22 cellular contexts compared by ENCODE assay signal in genomic region chr7:129468547-129468946, GRCh38. TPM values are rescaled to one million over a fixed set of nuclear protein-coding genes. Genes with fewer than 3 reads are reported as not detected.
DNase-seq lines count a peak whose midpoint lies in the region; ATAC-seq, FAIRE-seq and TF ChIP-seq lines count a peak whose summit lies in the region.
"Had no signal": no experiment of that assay in that cellular context is flagged by ENCODE, and none has a peak within 500 bp of the region (broad histone marks: within the 10 kb centered on the region; RNA-seq: fewer than 3 reads in every experiment).

No MANE protein-coding gene starts in this region.

- H3K27ac Mint-ChIP-seq in activated T-cell treated with anti-CD3 and anti-CD28 coated beads, Interleukin-2, amount 50 U/mL, for 24 hours = peak overlapping the region; percentile 37
- 0 out of 2 replicates have a peak overlapping the region, but pooled peaks have one; percentile 59 for H3K27ac Mint-ChIP-seq in GM23338

- no peak for DNase-seq in activated T-cell treated with anti-CD3 and anti-CD28 coated beads, Interleukin-2, amount 50 U/mL, for 24 hours
- no peak for DNase-seq in activated T-cell treated with anti-CD3 and anti-CD28 coated beads for 4 hours
- DNase-seq in GM23338 (ENCODE audit: low spot score) = no peak
- peak; percentile 35 for DNase-seq in small intestine
- DNase-seq in osteoblast (ENCODE audit: insufficient read length, low spot score, missing footprints) = no peak
- no peak for DNase-seq in NCI-H1694 (lab: John Stamatoyannopoulos, UW)
- DNase-seq in RKO (ENCODE audit: low spot score) = no peak
- DNase-seq: activated CD8-positive, alpha-beta memory T cell treated with anti-CD3 and anti-CD28 coated beads for 24 hours; kidney; NCI-H2081; NCI-H510A treated with DMSO at 0.1 percent for 48 hours; SHP77 treated with DMSO at 0.1 percent for 48 hours; spleen; substantia nigra had no signal

- no peak for TF ChIP-seq CTCF in GM23338 (conservative IDR thresholded peaks at IDR 0.05; ENCODE audit: low read depth in 2 of 2)
- TF ChIP-seq CTCF in osteoblast (IDR thresholded peaks at IDR 0.05; ENCODE audit: extremely low read depth, low read depth, low read length) = no peak

- H3K36me3 ChIP-seq in GM23338 (ENCODE audit: insufficient read depth) (peaks cover 11% of the 10 kb centered on the region; the same call in 1 of the 2 replicates), endocrine pancreas (ENCODE audit: control insufficient read depth, insufficient read depth, low read length) (no peaks in the 10 kb centered on the region), small intestine (ENCODE audit: control insufficient read depth in 2 of 2, insufficient read depth in 2 of 2, low read length in 2 of 2) (no peaks in the 10 kb centered on the region), osteoblast (ENCODE audit: insufficient read depth, low read length) (peaks cover 6% of the 10 kb centered on the region)
- H3K36me3 ChIP-seq: spleen had no signal

- no peak overlapping the region for H3K4me3 ChIP-seq in GM23338
- H3K4me3 ChIP-seq in endocrine pancreas (ENCODE audit: control insufficient read depth, insufficient read depth, low read length) = peak overlapping the region; percentile 22
- no peak overlapping the region for H3K4me3 ChIP-seq in small intestine (ENCODE audit: low read depth in 1 of 2, low read length in 2 of 2)
- H3K4me3 ChIP-seq in osteoblast (ENCODE audit: insufficient read depth, low read length) = no peak overlapping the region
- H3K4me3 ChIP-seq: spleen had no signal

- H3K27ac ChIP-seq in GM23338 (ENCODE audit: low read depth) (no peak overlapping the region), small intestine (ENCODE audit: low read depth in 1 of 2, low read length in 1 of 2) (no peak overlapping the region), osteoblast (ENCODE audit: low read depth, low read length) (no peak overlapping the region)
- H3K27ac ChIP-seq: KMS-11 had no signal

- H3K27me3 ChIP-seq in GM23338 (ENCODE audit: insufficient read depth) (no peaks in the 10 kb centered on the region), endocrine pancreas (ENCODE audit: control insufficient read depth, insufficient read depth, low read length) (no peaks in the 10 kb centered on the region), small intestine (ENCODE audit: control insufficient read depth in 2 of 2, insufficient read depth in 2 of 2, low read length in 2 of 2) (no peaks in the 10 kb centered on the region), osteoblast (ENCODE audit: insufficient read depth, low read length) (no peaks in the 10 kb centered on the region)
- H3K27me3 ChIP-seq: spleen had no signal

- no peaks in the 10 kb centered on the region for H3K27me3 Mint-ChIP-seq in activated T-cell treated with anti-CD3 and anti-CD28 coated beads, Interleukin-2, amount 50 U/mL, for 24 hours
- H3K27me3 Mint-ChIP-seq in GM23338 (ENCODE audit: insufficient read depth, low read depth, poor library complexity) = no peaks in the 10 kb centered on the region

- FAIRE-seq in small intestine (lab: Jason Lieb, UNC) = no peak
- FAIRE-seq: A204.1, frontal cortex, kidney had no signal

- H3K36me3 Mint-ChIP-seq in activated T-cell treated with anti-CD3 and anti-CD28 coated beads, Interleukin-2, amount 50 U/mL, for 24 hours (ENCODE audit: low read depth) = peaks cover 7% of the 10 kb centered on the region
- H3K36me3 Mint-ChIP-seq in GM23338 (ENCODE audit: low read depth) = 0 out of 3 replicates have a peak, but pooled peaks cover 2% of the 10 kb centered on the region

- no peaks in the 10 kb centered on the region for H3K9me3 ChIP-seq in endocrine pancreas (ENCODE audit: control insufficient read depth, low read length)
- H3K9me3 ChIP-seq in small intestine (ENCODE audit: control insufficient read depth, low read depth) = no peaks in the 10 kb centered on the region
- H3K9me3 ChIP-seq in osteoblast (ENCODE audit: low read depth, low read length) = no peaks in the 10 kb centered on the region
- H3K9me3 ChIP-seq: spleen had no signal

- ATAC-seq in GM23338 = no peak

- H3K9ac ChIP-seq in endocrine pancreas (ENCODE audit: control insufficient read depth, insufficient read depth, low read length) = no peak overlapping the region
- H3K9ac ChIP-seq: KMS-11 had no signal

- H3K79me2 ChIP-seq in GM23338 (replicated peaks; ENCODE audit: insufficient read depth) (no peaks in the 10 kb centered on the region), osteoblast (ENCODE audit: insufficient read depth, low read length) (no peaks in the 10 kb centered on the region)

- H2AFZ ChIP-seq in GM23338 (no peak overlapping the region), osteoblast (ENCODE audit: low read length) (no peak overlapping the region)

- WGBS in small intestine, 3 donors = 21 to 87% (median 56%) methylated on average over 4 of the region's 4 CpGs

- peaks cover 15% of the 10 kb centered on the region for H3K4me1 ChIP-seq in GM23338 (ENCODE audit: insufficient read depth)
- peaks cover 3% of the 10 kb centered on the region for H3K4me1 ChIP-seq in endocrine pancreas (ENCODE audit: control insufficient read depth, insufficient read depth, low read length)
- no peaks in the 10 kb centered on the region for H3K4me1 ChIP-seq in small intestine (ENCODE audit: control insufficient read depth in 2 of 2, insufficient read depth in 1 of 2, low read depth in 1 of 2, low read length in 1 of 2)
- peaks cover 28% of the 10 kb centered on the region for H3K4me1 ChIP-seq in osteoblast (ENCODE audit: insufficient read depth, low read length)

- H3K4me2 ChIP-seq in GM23338 (no peak overlapping the region), osteoblast (ENCODE audit: insufficient read depth, low read length) (no peak overlapping the region)
- H3K4me2 ChIP-seq: KMS-11 had no signal

- no peak overlapping the region for H3K4me3 Mint-ChIP-seq in activated T-cell treated with anti-CD3 and anti-CD28 coated beads, Interleukin-2, amount 50 U/mL, for 24 hours
- no peak overlapping the region for H3K4me3 Mint-ChIP-seq in GM23338
- H3K4me3 Mint-ChIP-seq: HFFc6, nephron had no signal

- H3K9me2 ChIP-seq in GM23338 (ENCODE audit: insufficient read depth) = no peaks in the 10 kb centered on the region

- H3K9me3 Mint-ChIP-seq in activated T-cell treated with anti-CD3 and anti-CD28 coated beads, Interleukin-2, amount 50 U/mL, for 24 hours = no peaks in the 10 kb centered on the region
- no peaks in the 10 kb centered on the region for H3K9me3 Mint-ChIP-seq in GM23338
- H3K9me3 Mint-ChIP-seq: HFFc6, nephron had no signal

- peaks cover 22% of the 10 kb centered on the region for H3K4me1 Mint-ChIP-seq in activated T-cell treated with anti-CD3 and anti-CD28 coated beads, Interleukin-2, amount 50 U/mL, for 24 hours (ENCODE audit: low read depth)
- H3K4me1 Mint-ChIP-seq in GM23338 = peaks cover 26% of the 10 kb centered on the region
- H3K4me1 Mint-ChIP-seq: nephron had no signal

- H4K20me1 ChIP-seq in GM23338 (replicated peaks; ENCODE audit: insufficient read depth) (no peaks in the 10 kb centered on the region; the same call in 1 of the 2 replicates), osteoblast (ENCODE audit: insufficient read depth, low read length) (no peaks in the 10 kb centered on the region)

- H3F3A ChIP-seq in GM23338 (replicated peaks; ENCODE audit: low read depth) = no peaks in the 10 kb centered on the region

TF ChIP-seq in GM23338, 12 proteins besides CTCF, POLR2A, EP300 and RAD21 (continues in another document):
- no peak for TF ChIP-seq REST (IDR thresholded peaks at IDR 0.05; ENCODE audit: unreplicated experiment)

RNA-seq across cellular contexts. Expression of gene SMKR1, which starts 33.8 kb away (rescaled TPM):
- total RNA-seq in GM23338 (2014; rRNA removed; shearing (Covaris generic)) = 0.70 TPM in 1 of 2 replicates, not detected in the other
- polyA plus RNA-seq in GM23338 (2016; fragmentation: Nextera tagmentation; extraction: Ambion mirVana) = 1.7 and 2.1 TPM in 2 replicates
- polyA plus RNA-seq in small intestine = under 1 TPM in 1 of 3 donors, not detected in 2; 0.49 TPM
- 0.72 and 0.88 TPM in 2 replicates for total RNA-seq in osteoblast
- total RNA-seq: epithelial cell of proximal tubule, HFFc6, posterior vena cava had no signal

RNA-seq across cellular contexts. Expression of gene STRIP2, which starts 34.3 kb away (rescaled TPM):
- total RNA-seq in GM23338 (2014; rRNA removed; shearing (Covaris generic)) = 7.4 and 10.6 TPM in 2 replicates
- 3.8 and 4.7 TPM in 2 replicates for polyA plus RNA-seq in GM23338 (2016; fragmentation: Nextera tagmentation; extraction: Ambion mirVana)
- polyA plus RNA-seq in small intestine = 1 to 10 TPM in 1 of 3 donors, under 1 TPM in 1, not detected in 1; 0.22 to 1.3 TPM
- 8.3 and 19.7 TPM in 2 replicates for total RNA-seq in osteoblast
